ENCODE assay signal across 11 cellular contexts in the genomic region with DNA sequence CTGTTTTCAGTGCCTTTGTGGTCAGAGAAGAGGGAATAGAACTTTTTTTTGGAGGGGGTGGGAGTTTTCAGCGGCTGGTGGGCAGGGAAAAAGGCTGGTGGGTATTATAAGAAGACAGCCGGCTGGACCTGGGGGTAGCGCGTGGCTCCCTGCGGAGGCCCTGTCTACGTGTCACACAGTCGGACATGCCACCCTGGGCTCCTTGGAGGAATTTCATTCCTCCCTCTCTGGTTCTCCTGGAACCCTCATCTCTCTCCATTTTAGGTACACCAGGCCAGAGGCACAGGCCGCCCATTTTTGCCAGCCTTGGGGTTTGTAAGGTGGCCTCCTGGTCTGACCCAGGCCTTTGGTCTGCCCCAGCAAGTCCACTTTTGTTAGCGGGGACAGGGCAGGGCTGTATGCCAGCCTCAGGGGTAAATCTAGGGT. TPM values are rescaled to one million over a fixed set of nuclear protein-coding genes. Genes with fewer than 3 reads are reported as not detected.
DNase-seq lines count a peak whose midpoint lies in the region; ATAC-seq and TF ChIP-seq lines count a peak whose summit lies in the region.
"Had no signal": no experiment of that assay in that cellular context is flagged by ENCODE, and none has a peak within 500 bp of the region (broad histone marks: within the 10 kb centered on the region; RNA-seq: fewer than 3 reads in every experiment).

No MANE protein-coding gene starts in this region.

- H3K4me1 Mint-ChIP-seq in HFFc6 (ENCODE audit: low read depth) = peaks cover 29% of the 10 kb centered on the region
- H3K4me1 Mint-ChIP-seq in naive thymus-derived CD8-positive, alpha-beta T cell = peaks cover 17 to 26% (median 24%) of the 10 kb centered on the region in 4 donors

- peaks cover 3% of the 10 kb centered on the region for H3K27me3 Mint-ChIP-seq in HFFc6 (ENCODE audit: insufficient read depth)
- H3K27me3 Mint-ChIP-seq in naive thymus-derived CD8-positive, alpha-beta T cell = peaks cover 0 to 7% (median 1%) of the 10 kb centered on the region in 5 donors

- POLR2A ChIA-PET in AG04450 (lab: Yijun Ruan, JAX) = no interaction called here
- POLR2A ChIA-PET in naive thymus-derived CD8-positive, alpha-beta T cell (lab: Charles Lee) = no interaction called here

- DNase-seq in AG04450 (ENCODE audit: low read depth, low spot score) = no peak
- DNase-seq in HFFc6 = no peak
- DNase-seq in naive thymus-derived CD8-positive, alpha-beta T cell = no peak
- DNase-seq in SW 1271 (lab: John Stamatoyannopoulos, UW) = no peak
- DNase-seq: activated naive CD4-positive, alpha-beta T cell treated with anti-CD3 and anti-CD28 coated beads, Interleukin-2, amount 50 U/mL, for 16 hours; DMS79; NCI-H1694 treated with DMSO at 0.1 percent for 48 hours had no signal

- peaks cover 22% of the 10 kb centered on the region in 2 donors for H3K4me1 ChIP-seq in duodenal mucosa (ENCODE audit: control insufficient read depth in 1 of 2, insufficient read depth in 2 of 2, low read length in 2 of 2)

- H3K27ac ChIP-seq in AG04450 (ENCODE audit: low read depth, low read length) = peak overlapping the region; percentile 83
- H3K27ac ChIP-seq in duodenal mucosa (ENCODE audit: low read depth, low read length) = no peak overlapping the region

- TF ChIP-seq CTCF in AG04450 (IDR thresholded peaks at IDR 0.05; ENCODE audit: low read depth, low read length) = no peak
- TF ChIP-seq CTCF in HFFc6 (IDR thresholded peaks at IDR 0.05) = no peak

- H3K27ac Mint-ChIP-seq in HFFc6 = peak overlapping the region; percentile 87
- H3K27ac Mint-ChIP-seq in naive thymus-derived CD8-positive, alpha-beta T cell = peak overlapping the region in 6 of 10 donors; percentile 28 to 70 (median 48)

- no peaks in the 10 kb centered on the region for H3K27me3 ChIP-seq in AG04450 (ENCODE audit: control insufficient read depth, insufficient read depth, low read length)
- H3K27me3 ChIP-seq in duodenal mucosa (ENCODE audit: control insufficient read depth in 1 of 2, insufficient read depth in 2 of 2, low read length in 2 of 2) = peaks cover 0 to 3% of the 10 kb centered on the region in 2 donors

- H3K9ac ChIP-seq in duodenal mucosa (ENCODE audit: low read depth in 1 of 2, low read length in 2 of 2) = no peak overlapping the region

- ATAC-seq in naive thymus-derived CD8-positive, alpha-beta T cell = no peak
- ATAC-seq in HG02840 (IDR thresholded peaks at IDR 0.05; ENCODE audit: low FRiP score, unreplicated experiment) (no peak), HG02970 (IDR thresholded peaks at IDR 0.05; ENCODE audit: low FRiP score, unreplicated experiment) (no peak), GM21576 (IDR thresholded peaks at IDR 0.05; ENCODE audit: unreplicated experiment) (no peak)

- peak overlapping the region; percentile 87 for H3K4me3 ChIP-seq in AG04450 (ENCODE audit: low read depth, low read length)
- H3K4me3 ChIP-seq in duodenal mucosa (ENCODE audit: low read depth in 1 of 2, low read length in 2 of 2) = peak overlapping the region; percentile 36 to 82

- peak overlapping the region; percentile 96 for H3K4me3 Mint-ChIP-seq in HFFc6
- peak overlapping the region in 8 of 10 donors; percentile 60 to 93 (median 80) for H3K4me3 Mint-ChIP-seq in naive thymus-derived CD8-positive, alpha-beta T cell

- H3K9me3 ChIP-seq in AG04450 (ENCODE audit: control insufficient read depth, insufficient read depth, low read length) (peaks cover 6% of the 10 kb centered on the region; the same call in 1 of the 2 replicates), duodenal mucosa (ENCODE audit: control insufficient read depth in 1 of 2, low read length in 2 of 2) (no peaks in the 10 kb centered on the region)

- H3K36me3 ChIP-seq in duodenal mucosa (ENCODE audit: control insufficient read depth in 1 of 2, insufficient read depth in 2 of 2, low read length in 2 of 2) = no peaks in the 10 kb centered on the region

- H3K9me3 Mint-ChIP-seq in HFFc6 = no peaks in the 10 kb centered on the region; the same call in 1 of the 2 replicates
- no peaks in the 10 kb centered on the region for H3K9me3 Mint-ChIP-seq in naive thymus-derived CD8-positive, alpha-beta T cell

- H3K36me3 Mint-ChIP-seq in HFFc6 (ENCODE audit: low read depth) = peaks cover 34% of the 10 kb centered on the region
- no peaks in the 10 kb centered on the region for H3K36me3 Mint-ChIP-seq in naive thymus-derived CD8-positive, alpha-beta T cell

- CTCF ChIA-PET in AG04450 (lab: Charles Lee) = no interaction called here

RNA-seq across cellular contexts. Expression of a gene that starts 0.9 kb away (rescaled TPM):
- 487 and 624 TPM in 2 replicates for polyA plus RNA-seq in AG04450 (2011; rRNA removed)
- 266 and 344 TPM in 2 replicates for polyA minus RNA-seq in AG04450 (2011; rRNA and poly(A)+ RNA removed)
- 100 to 1,000 TPM; 417 to 500 (median 442) TPM for total RNA-seq in HFFc6 (2021; fragmentation: NEBNext Ultra II Directional; extraction: Animal tissue kit (Norgen Biotek cat#: 25700))
- total RNA-seq in naive thymus-derived CD8-positive, alpha-beta T cell = not detected
- not detected for polyA plus RNA-seq in naive thymus-derived CD8-positive, alpha-beta T cell

RNA-seq across cellular contexts. Expression of a gene that starts 2.0 kb away (rescaled TPM):
- 51.5 and 58.8 TPM in 2 replicates for polyA plus RNA-seq in AG04450 (2011; rRNA removed)
- polyA minus RNA-seq in AG04450 (2011; rRNA and poly(A)+ RNA removed) = 19.8 and 25.6 TPM in 2 replicates
- total RNA-seq in HFFc6 (2021; fragmentation: NEBNext Ultra II Directional; extraction: Animal tissue kit (Norgen Biotek cat#: 25700)) = 10 to 100 TPM; 48.8 to 75.5 (median 50.3) TPM
- total RNA-seq in naive thymus-derived CD8-positive, alpha-beta T cell = 1 to 10 TPM; 4.4 to 6.0 TPM
- polyA plus RNA-seq in naive thymus-derived CD8-positive, alpha-beta T cell = 1 to 10 TPM; 4.0 to 6.2 (median 5.8) TPM

RNA-seq across cellular contexts. Expression of a gene that starts 22.3 kb away (rescaled TPM):
- 97.4 and 106 TPM in 2 replicates for polyA plus RNA-seq in AG04450 (2011; rRNA removed)
- polyA minus RNA-seq in AG04450 (2011; rRNA and poly(A)+ RNA removed) = 46.1 and 49.6 TPM in 2 replicates
- 10 to 100 TPM; 33.9 to 55.2 (median 37.3) TPM for total RNA-seq in HFFc6 (2021; fragmentation: NEBNext Ultra II Directional; extraction: Animal tissue kit (Norgen Biotek cat#: 25700))
- total RNA-seq in naive thymus-derived CD8-positive, alpha-beta T cell = 10 to 100 TPM; 51.3 to 54.0 TPM
- polyA plus RNA-seq in naive thymus-derived CD8-positive, alpha-beta T cell = 10 to 100 TPM; 38.4 to 64.7 (median 41.5) TPM

RNA-seq across cellular contexts. Expression of a gene that starts 23.9 kb away (rescaled TPM):
- polyA plus RNA-seq in AG04450 (2011; rRNA removed) = 0.06 TPM in 2 replicates
- polyA minus RNA-seq in AG04450 (2011; rRNA and poly(A)+ RNA removed) = not detected in 2 replicates
- total RNA-seq in HFFc6 (2021; fragmentation: NEBNext Ultra II Directional; extraction: Animal tissue kit (Norgen Biotek cat#: 25700)) = not detected
- total RNA-seq in naive thymus-derived CD8-positive, alpha-beta T cell = not detected
- under 1 TPM in 1 of 3 donors, not detected in 2; 0.09 TPM for polyA plus RNA-seq in naive thymus-derived CD8-positive, alpha-beta T cell

RNA-seq across cellular contexts. Expression of a gene that starts 27.2 kb away (rescaled TPM):
- polyA plus RNA-seq in AG04450 (2011; rRNA removed) = 13.5 and 25.7 TPM in 2 replicates
- polyA minus RNA-seq in AG04450 (2011; rRNA and poly(A)+ RNA removed) = 19.7 and 25.7 TPM in 2 replicates
- total RNA-seq in HFFc6 (2021; fragmentation: NEBNext Ultra II Directional; extraction: Animal tissue kit (Norgen Biotek cat#: 25700)) = 1 to 10 TPM; 1.5 to 9.1 (median 1.9) TPM
- 1 to 10 TPM; 4.0 to 4.7 TPM for total RNA-seq in naive thymus-derived CD8-positive, alpha-beta T cell
- polyA plus RNA-seq in naive thymus-derived CD8-positive, alpha-beta T cell = under 1 TPM; 0.14 to 0.55 (median 0.30) TPM

Comparison
In these comparisons a context has a peak if more than half of its experiments do, and no peak if none do; other contexts are left out.
1. RNA of a gene that starts 0.9 kb away (total RNA-seq): 417 to 500 TPM in HFFc6; not detected in naive thymus-derived CD8-positive, alpha-beta T cell; every median in the first group is over 100 times any median in the second.
2. RNA of a gene that starts 2.0 kb away (total RNA-seq): 48.8 to 75.5 TPM in HFFc6; 4.4 to 6.0 TPM in naive thymus-derived CD8-positive, alpha-beta T cell; every median in the first group is over 4 times any median in the second.